Comparison of ENCODE assay signal across 35 cellular contexts in genomic region chr4:8775121-8775520, GRCh38.
"Had no signal": no experiment of that assay in that cellular context is flagged by ENCODE, and none has a peak within 500 bp of the region (broad histone marks: within the 10 kb centered on the region; RNA-seq: fewer than 3 reads in every experiment).

No MANE protein-coding gene starts in this region.

- ATAC-seq: activated CD8-positive, alpha-beta T cell treated with anti-CD3 and anti-CD28 coated beads, Interleukin-2, amount 10 ng/mL, durations not matched to agents 7 days and 5 days; body of pancreas; PC-3; Right ventricle myocardium inferior; SK-N-SH treated with all-trans-retinoic acid at 6 μM for 48 hours; T-cell; T-helper 17 cell had no signal

- H3K36me3 Mint-ChIP-seq: activated naive CD4-positive, alpha-beta T cell treated with anti-CD3 and anti-CD28 coated beads, Interleukin-2, amount 50 U/mL, for 24 hours; activated naive CD8-positive, alpha-beta T cell treated with anti-CD3 and anti-CD28 coated beads, Interleukin-2, amount 10 ng/mL, durations not matched to agents 7 days and 5 days; T-cell had no signal

- H3K27me3 ChIP-seq: adrenal gland, body of pancreas, Peyer's patch had no signal

- H3K36me3 ChIP-seq: adrenal gland, breast epithelium, Peyer's patch had no signal

- H3K27ac Mint-ChIP-seq: activated B cell treated with CpG ODN at 0.5 μM for 24 hours; activated CD8-positive, alpha-beta T cell treated with anti-CD3 and anti-CD28 coated beads, Interleukin-2, amount 10 ng/mL, durations not matched to agents 7 days and 5 days; activated naive CD4-positive, alpha-beta T cell treated with anti-CD3 and anti-CD28 coated beads, Interleukin-2, amount 50 U/mL, for 24 hours; activated naive CD8-positive, alpha-beta T cell treated with anti-CD3 and anti-CD28 coated beads, Interleukin-2, amount 10 ng/mL, durations not matched to agents 7 days and 5 days; activated T-cell treated with anti-CD3 and anti-CD28 coated beads, Interleukin-2, amount 50 U/mL, for 24 hours; activated T-helper 2 cell treated with anti-CD3 and anti-CD28 coated beads, Interferon-gamma antibody, Interleukin-2, Interleukin-4, amounts not matched to agents 10 μg/mL and 5 μg/mL and 100 μg/mL, durations not matched to agents 14 hours and 24 hours and 36 hours; T-cell; T-helper 17 cell had no signal

- H3K9me3 Mint-ChIP-seq: activated B cell treated with CpG ODN at 0.5 μM for 24 hours; activated naive CD4-positive, alpha-beta T cell treated with anti-CD3 and anti-CD28 coated beads, Interleukin-2, amount 50 U/mL, for 24 hours; activated naive CD8-positive, alpha-beta T cell treated with anti-CD3 and anti-CD28 coated beads, Interleukin-2, amount 10 ng/mL, durations not matched to agents 7 days and 5 days; activated T-cell treated with anti-CD3 and anti-CD28 coated beads, Interleukin-2, amount 50 U/mL, for 24 hours; activated T-helper 2 cell treated with anti-CD3 and anti-CD28 coated beads, Interferon-gamma antibody, Interleukin-2, Interleukin-4, amounts not matched to agents 10 μg/mL and 5 μg/mL and 100 μg/mL, durations not matched to agents 14 hours and 24 hours and 36 hours; T-cell had no signal

- DNase-seq: activated B cell treated with CpG ODN at 0.5 μM for 24 hours; activated CD4-positive, alpha-beta T cell treated with anti-CD3 and anti-CD28 coated beads for 4 hours; activated CD4-positive, alpha-beta T cell treated with anti-CD3 and anti-CD28 coated beads, Interleukin-2, amount 50 U/mL, for 4 hours; activated CD4-positive, CD25-positive, alpha-beta regulatory T cell treated with anti-CD3 and anti-CD28 coated beads, Interleukin-2, amount 50 U/mL, for 72 hours; activated CD8-positive, alpha-beta T cell treated with anti-CD3 and anti-CD28 coated beads, Interleukin-2, amount 10 ng/mL, durations not matched to agents 7 days and 5 days; activated gamma-delta T cell; activated naive CD4-positive, alpha-beta T cell treated with Interleukin-2 at 50 U/mL for 16 hours; activated naive CD8-positive, alpha-beta T cell treated with anti-CD3 and anti-CD28 coated beads, Interleukin-2, amount 10 ng/mL, durations not matched to agents 7 days and 5 days; activated T-cell treated with anti-CD3 and anti-CD28 coated beads, Interleukin-2, amount 50 U/mL, for 24 hours; adrenal gland; NCI-H1105; NCI-H1417 treated with DMSO at 0.1 percent for 48 hours; NCI-H187 treated with DMSO at 0.1 percent for 48 hours; NCI-H2081; NCI-H2171 treated with DMSO at 0.1 percent for 48 hours; NCI-H2227 treated with DMSO at 0.1 percent for 48 hours; NCI-H446; NCI-H524 treated with DMSO at 0.1 percent for 48 hours; NCI-H748 treated with DMSO at 0.1 percent for 48 hours; NK-92 treated with Interleukin-12 subunit alpha and Interleukin-12 subunit beta, amount 100 ng/mL, for 24 hours; PC-3; SIG-M5; T-cell; T-helper 17 cell had no signal

- H3K4me3 Mint-ChIP-seq: activated B cell treated with CpG ODN at 0.5 μM for 24 hours; activated CD8-positive, alpha-beta T cell treated with anti-CD3 and anti-CD28 coated beads, Interleukin-2, amount 10 ng/mL, durations not matched to agents 7 days and 5 days; activated naive CD4-positive, alpha-beta T cell treated with anti-CD3 and anti-CD28 coated beads, Interleukin-2, amount 50 U/mL, for 24 hours; activated naive CD8-positive, alpha-beta T cell treated with anti-CD3 and anti-CD28 coated beads, Interleukin-2, amount 10 ng/mL, durations not matched to agents 7 days and 5 days; activated T-cell treated with anti-CD3 and anti-CD28 coated beads, Interleukin-2, amount 50 U/mL, for 24 hours; T-cell; T-helper 17 cell had no signal

- H3K27ac ChIP-seq: adrenal gland, body of pancreas, breast epithelium, KMS-11, Peyer's patch, RWPE1, VCaP had no signal

- H3K27me3 Mint-ChIP-seq: activated B cell treated with CpG ODN at 0.5 μM for 24 hours; activated naive CD4-positive, alpha-beta T cell treated with anti-CD3 and anti-CD28 coated beads, Interleukin-2, amount 50 U/mL, for 24 hours; activated naive CD8-positive, alpha-beta T cell treated with anti-CD3 and anti-CD28 coated beads, Interleukin-2, amount 10 ng/mL, durations not matched to agents 7 days and 5 days; activated T-cell treated with anti-CD3 and anti-CD28 coated beads, Interleukin-2, amount 50 U/mL, for 24 hours; T-cell; T-helper 17 cell had no signal

- FAIRE-seq: astrocyte had no signal

- H3K9ac ChIP-seq: KMS-11 had no signal

- H3K4me1 Mint-ChIP-seq: activated B cell treated with CpG ODN at 0.5 μM for 24 hours; activated naive CD4-positive, alpha-beta T cell treated with anti-CD3 and anti-CD28 coated beads, Interleukin-2, amount 50 U/mL, for 24 hours; activated naive CD8-positive, alpha-beta T cell treated with anti-CD3 and anti-CD28 coated beads, Interleukin-2, amount 10 ng/mL, durations not matched to agents 7 days and 5 days; T-cell; T-helper 17 cell had no signal

- H3K4me3 ChIP-seq: adrenal gland, body of pancreas, breast epithelium, Peyer's patch had no signal

- H3K9me3 ChIP-seq: adrenal gland, body of pancreas, breast epithelium, Peyer's patch had no signal

- H3K4me1 ChIP-seq: adrenal gland, breast epithelium, Peyer's patch had no signal
